In genomic region chr16:77143364-77143763, GRCh38 we compare ENCODE assay signal across 28 cellular contexts. TPM values are rescaled to one million over a fixed set of nuclear protein-coding genes. Genes with fewer than 3 reads are reported as not detected.
"Had no signal": no experiment of that assay in that cellular context is flagged by ENCODE, and none has a peak within 500 bp of the region (broad histone marks: within the 10 kb centered on the region; RNA-seq: fewer than 3 reads in every experiment).

No MANE protein-coding gene starts in this region.

- DNase-seq: activated CD4-positive, alpha-beta T cell treated with anti-CD3 and anti-CD28 coated beads, Interleukin-2, amount 10 ng/mL, durations not matched to agents 7 days and 5 days; activated CD4-positive, alpha-beta T cell treated with anti-CD3 and anti-CD28 coated beads, Interleukin-2, amount 50 U/mL, for 48 hours; activated CD8-positive, alpha-beta T cell treated with anti-CD3 and anti-CD28 coated beads, Interleukin-2, amount 10 ng/mL, durations not matched to agents 7 days and 5 days; activated gamma-delta T cell; activated naive CD4-positive, alpha-beta T cell treated with Interleukin-2 at 50 U/mL for 16 hours; activated naive CD8-positive, alpha-beta T cell treated with anti-CD3 and anti-CD28 coated beads, Interleukin-2, amount 10 ng/mL, durations not matched to agents 7 days and 5 days; activated T-cell treated with anti-CD3 and anti-CD28 coated beads, Interleukin-2, amount 50 U/mL, for 24 hours; amygdala; cerebellar nuclear complex; MM.1S; NCI-H1048; NCI-H1105 treated with DMSO at 0.1 percent for 48 hours; NCI-H1436; NCI-H1694; NCI-H1930; NCI-H2081 treated with DMSO at 0.1 percent for 48 hours; NCI-H226; NCI-H446 treated with DMSO at 0.1 percent for 48 hours; NCI-H524; NCI-H69; NCI-H82; SHP77; SJCRH30; T1000 had no signal

- H3K36me3 ChIP-seq: ascending aorta, SJCRH30 had no signal

- H3K4me3 ChIP-seq: ascending aorta, K562, SJCRH30, SK-N-MC had no signal

- H3K4me1 ChIP-seq: ascending aorta, SJCRH30 had no signal

- H3K9me3 ChIP-seq: SJCRH30 had no signal

- H3K27ac ChIP-seq: ascending aorta, SJCRH30, SK-N-MC had no signal

- H3K27me3 ChIP-seq: ascending aorta, SJCRH30 had no signal

RNA-seq across cellular contexts. Expression of gene SYCE1L, which starts 55.8 kb away (rescaled TPM):
- total RNA-seq: ascending aorta, RPMI7951 had no signal
